ENCODE assay signal across 1 cellular context in the genomic region with DNA sequence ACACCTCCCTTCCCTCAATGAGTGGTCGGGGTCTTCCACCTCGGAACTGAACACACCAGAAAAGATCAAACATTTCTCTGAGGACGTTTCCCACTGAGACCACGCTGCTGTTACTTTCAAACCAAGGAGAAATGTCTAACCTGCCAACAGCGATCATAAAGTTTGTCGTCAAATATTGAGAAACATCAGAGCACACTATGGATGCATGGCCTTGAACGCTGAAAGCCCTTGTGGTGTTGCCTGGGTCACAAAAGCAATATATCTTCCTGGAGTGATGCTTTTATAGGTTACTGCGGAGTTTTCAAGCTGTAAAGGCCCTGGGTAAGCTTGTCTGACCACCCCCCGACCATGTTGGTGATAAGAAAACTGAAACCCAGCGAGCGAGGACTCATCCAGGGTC.
TF ChIP-seq lines count a peak whose summit lies in the region.

No MANE protein-coding gene starts in this region.

TF ChIP-seq in HepG2, 621 proteins besides CTCF, POLR2A, EP300 and RAD21 (continued from another document and continues in another):
- TF ChIP-seq ZNF501 (CRISPR knock-in tag; IDR thresholded peaks at IDR 0.05) = peak; percentile 42; the same call in 1 of the 2 replicates
- TF ChIP-seq ZNF503 (CRISPR knock-in tag; IDR thresholded peaks at IDR 0.05) = 0 out of 2 replicates have a peak, but pooled peaks have one; percentile 32
- 0 out of 4 replicates have a peak, but pooled peaks of 1 of the 2 experiments have one; percentile 19 for TF ChIP-seq ATF4 (CRISPR knock-in tag; IDR thresholded peaks at IDR 0.05)
- no peak for TF ChIP-seq ZNF382 (CRISPR knock-in tag; IDR thresholded peaks at IDR 0.05; ENCODE audit: borderline replicate concordance)
- 0 out of 2 replicates have a peak, but pooled peaks have one; percentile 44 for TF ChIP-seq KMT2A (CRISPR knock-in tag; IDR thresholded peaks at IDR 0.05)
- TF ChIP-seq PITX1 (CRISPR knock-in tag; IDR thresholded peaks at IDR 0.05) = peak; percentile 33; the same call in 1 of the 2 replicates
- TF ChIP-seq, protein P1, sequence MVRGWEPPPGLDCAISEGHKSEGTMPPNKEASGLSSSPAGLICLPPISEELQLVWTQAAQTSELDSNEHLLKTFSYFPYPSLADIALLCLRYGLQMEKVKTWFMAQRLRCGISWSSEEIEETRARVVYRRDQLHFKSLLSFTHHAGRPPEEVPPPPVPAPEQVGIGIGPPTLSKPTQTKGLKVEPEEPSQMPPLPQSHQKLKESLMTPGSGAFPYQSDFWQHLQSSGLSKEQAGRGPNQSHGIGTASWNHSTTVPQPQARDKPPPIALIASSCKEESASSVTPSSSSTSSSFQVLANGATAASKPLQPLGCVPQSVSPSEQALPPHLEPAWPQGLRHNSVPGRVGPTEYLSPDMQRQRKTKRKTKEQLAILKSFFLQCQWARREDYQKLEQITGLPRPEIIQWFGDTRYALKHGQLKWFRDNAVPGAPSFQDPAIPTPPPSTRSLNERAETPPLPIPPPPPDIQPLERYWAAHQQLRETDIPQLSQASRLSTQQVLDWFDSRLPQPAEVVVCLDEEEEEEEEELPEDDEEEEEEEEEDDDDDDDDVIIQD (CRISPR knock-in tag; IDR thresholded peaks at IDR 0.05; ENCODE audit: low read depth) = peak; percentile 67; the same call in 1 of the 2 replicates
- TF ChIP-seq ZNF607 (CRISPR knock-in tag; IDR thresholded peaks at IDR 0.05; ENCODE audit: borderline replicate concordance) = peak; percentile 57; the same call in 1 of the 2 replicates
- TF ChIP-seq ZSCAN12 (CRISPR knock-in tag; IDR thresholded peaks at IDR 0.05) = no peak
- TF ChIP-seq ZNF737 (CRISPR knock-in tag; IDR thresholded peaks at IDR 0.05; ENCODE audit: borderline replicate concordance) = no peak; the same call in 1 of the 2 replicates
- no peak for TF ChIP-seq ZNF33A (CRISPR knock-in tag; IDR thresholded peaks at IDR 0.05; ENCODE audit: borderline replicate concordance)
- 0 out of 2 replicates have a peak, but pooled peaks have one; percentile 4 for TF ChIP-seq JUN (CRISPR knock-in tag; IDR thresholded peaks at IDR 0.05)
- no peak for TF ChIP-seq THAP8 (CRISPR knock-in tag; IDR thresholded peaks at IDR 0.05; ENCODE audit: borderline replicate concordance)
- TF ChIP-seq ETV6 (CRISPR knock-in tag; conservative IDR thresholded peaks at IDR 0.05) = no peak
- peak; percentile 69 for TF ChIP-seq CREM (IDR thresholded peaks at IDR 0.05)
- no peak for TF ChIP-seq CREM (CRISPR knock-in tag; IDR thresholded peaks at IDR 0.05)
- peak; percentile 89 for TF ChIP-seq HDAC2 (CRISPR knock-in tag; IDR thresholded peaks at IDR 0.05)
- TF ChIP-seq UBTF (CRISPR knock-in tag; IDR thresholded peaks at IDR 0.05) = no peak
- TF ChIP-seq, protein P2, sequence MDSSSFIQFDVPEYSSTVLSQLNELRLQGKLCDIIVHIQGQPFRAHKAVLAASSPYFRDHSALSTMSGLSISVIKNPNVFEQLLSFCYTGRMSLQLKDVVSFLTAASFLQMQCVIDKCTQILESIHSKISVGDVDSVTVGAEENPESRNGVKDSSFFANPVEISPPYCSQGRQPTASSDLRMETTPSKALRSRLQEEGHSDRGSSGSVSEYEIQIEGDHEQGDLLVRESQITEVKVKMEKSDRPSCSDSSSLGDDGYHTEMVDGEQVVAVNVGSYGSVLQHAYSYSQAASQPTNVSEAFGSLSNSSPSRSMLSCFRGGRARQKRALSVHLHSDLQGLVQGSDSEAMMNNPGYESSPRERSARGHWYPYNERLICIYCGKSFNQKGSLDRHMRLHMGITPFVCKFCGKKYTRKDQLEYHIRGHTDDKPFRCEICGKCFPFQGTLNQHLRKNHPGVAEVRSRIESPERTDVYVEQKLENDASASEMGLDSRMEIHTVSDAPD (CRISPR knock-in tag; IDR thresholded peaks at IDR 0.05) = peak; percentile 62; the same call in 1 of the 2 replicates
- TF ChIP-seq YEATS4 (CRISPR knock-in tag; IDR thresholded peaks at IDR 0.05; ENCODE audit: borderline replicate concordance) = 0 out of 2 replicates have a peak, but pooled peaks have one; percentile 48
- peak; percentile 68; the same call in 1 of the 2 replicates for TF ChIP-seq PPARG (CRISPR knock-in tag; conservative IDR thresholded peaks at IDR 0.05)
- TF ChIP-seq ZFP37 (CRISPR knock-in tag; IDR thresholded peaks at IDR 0.05; ENCODE audit: borderline replicate concordance) = 0 out of 2 replicates have a peak, but pooled peaks have one; percentile 58
- no peak for TF ChIP-seq TEAD2 (CRISPR knock-in tag; IDR thresholded peaks at IDR 0.05)
- peak; percentile 48; the same call in 1 of the 2 replicates for TF ChIP-seq TCF7 (IDR thresholded peaks at IDR 0.05; ENCODE audit: low read depth)
- 0 out of 2 replicates have a peak, but pooled peaks have one; percentile 6 for TF ChIP-seq HNF4G (IDR thresholded peaks at IDR 0.05; ENCODE audit: borderline replicate concordance, low read depth, low read length)
- 0 out of 2 replicates have a peak, but pooled peaks have one; percentile 24 for TF ChIP-seq HNF4G (CRISPR knock-in tag; IDR thresholded peaks at IDR 0.05; ENCODE audit: borderline replicate concordance, low read depth)
- TF ChIP-seq SAP130 (CRISPR knock-in tag; IDR thresholded peaks at IDR 0.05; ENCODE audit: low read depth) = peak; percentile 77
- TF ChIP-seq, protein P3, sequence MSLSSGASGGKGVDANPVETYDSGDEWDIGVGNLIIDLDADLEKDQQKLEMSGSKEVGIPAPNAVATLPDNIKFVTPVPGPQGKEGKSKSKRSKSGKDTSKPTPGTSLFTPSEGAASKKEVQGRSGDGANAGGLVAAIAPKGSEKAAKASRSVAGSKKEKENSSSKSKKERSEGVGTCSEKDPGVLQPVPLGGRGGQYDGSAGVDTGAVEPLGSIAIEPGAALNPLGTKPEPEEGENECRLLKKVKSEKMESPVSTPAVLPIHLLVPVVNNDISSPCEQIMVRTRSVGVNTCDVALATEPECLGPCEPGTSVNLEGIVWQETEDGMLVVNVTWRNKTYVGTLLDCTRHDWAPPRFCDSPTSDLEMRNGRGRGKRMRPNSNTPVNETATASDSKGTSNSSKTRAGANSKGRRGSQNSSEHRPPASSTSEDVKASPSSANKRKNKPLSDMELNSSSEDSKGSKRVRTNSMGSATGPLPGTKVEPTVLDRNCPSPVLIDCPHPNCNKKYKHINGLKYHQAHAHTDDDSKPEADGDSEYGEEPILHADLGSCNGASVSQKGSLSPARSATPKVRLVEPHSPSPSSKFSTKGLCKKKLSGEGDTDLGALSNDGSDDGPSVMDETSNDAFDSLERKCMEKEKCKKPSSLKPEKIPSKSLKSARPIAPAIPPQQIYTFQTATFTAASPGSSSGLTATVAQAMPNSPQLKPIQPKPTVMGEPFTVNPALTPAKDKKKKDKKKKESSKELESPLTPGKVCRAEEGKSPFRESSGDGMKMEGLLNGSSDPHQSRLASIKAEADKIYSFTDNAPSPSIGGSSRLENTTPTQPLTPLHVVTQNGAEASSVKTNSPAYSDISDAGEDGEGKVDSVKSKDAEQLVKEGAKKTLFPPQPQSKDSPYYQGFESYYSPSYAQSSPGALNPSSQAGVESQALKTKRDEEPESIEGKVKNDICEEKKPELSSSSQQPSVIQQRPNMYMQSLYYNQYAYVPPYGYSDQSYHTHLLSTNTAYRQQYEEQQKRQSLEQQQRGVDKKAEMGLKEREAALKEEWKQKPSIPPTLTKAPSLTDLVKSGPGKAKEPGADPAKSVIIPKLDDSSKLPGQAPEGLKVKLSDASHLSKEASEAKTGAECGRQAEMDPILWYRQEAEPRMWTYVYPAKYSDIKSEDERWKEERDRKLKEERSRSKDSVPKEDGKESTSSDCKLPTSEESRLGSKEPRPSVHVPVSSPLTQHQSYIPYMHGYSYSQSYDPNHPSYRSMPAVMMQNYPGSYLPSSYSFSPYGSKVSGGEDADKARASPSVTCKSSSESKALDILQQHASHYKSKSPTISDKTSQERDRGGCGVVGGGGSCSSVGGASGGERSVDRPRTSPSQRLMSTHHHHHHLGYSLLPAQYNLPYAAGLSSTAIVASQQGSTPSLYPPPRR (CRISPR knock-in tag; IDR thresholded peaks at IDR 0.05; ENCODE audit: borderline replicate concordance) = peak; percentile 41; the same call in 1 of the 2 replicates
- TF ChIP-seq, protein P4, sequence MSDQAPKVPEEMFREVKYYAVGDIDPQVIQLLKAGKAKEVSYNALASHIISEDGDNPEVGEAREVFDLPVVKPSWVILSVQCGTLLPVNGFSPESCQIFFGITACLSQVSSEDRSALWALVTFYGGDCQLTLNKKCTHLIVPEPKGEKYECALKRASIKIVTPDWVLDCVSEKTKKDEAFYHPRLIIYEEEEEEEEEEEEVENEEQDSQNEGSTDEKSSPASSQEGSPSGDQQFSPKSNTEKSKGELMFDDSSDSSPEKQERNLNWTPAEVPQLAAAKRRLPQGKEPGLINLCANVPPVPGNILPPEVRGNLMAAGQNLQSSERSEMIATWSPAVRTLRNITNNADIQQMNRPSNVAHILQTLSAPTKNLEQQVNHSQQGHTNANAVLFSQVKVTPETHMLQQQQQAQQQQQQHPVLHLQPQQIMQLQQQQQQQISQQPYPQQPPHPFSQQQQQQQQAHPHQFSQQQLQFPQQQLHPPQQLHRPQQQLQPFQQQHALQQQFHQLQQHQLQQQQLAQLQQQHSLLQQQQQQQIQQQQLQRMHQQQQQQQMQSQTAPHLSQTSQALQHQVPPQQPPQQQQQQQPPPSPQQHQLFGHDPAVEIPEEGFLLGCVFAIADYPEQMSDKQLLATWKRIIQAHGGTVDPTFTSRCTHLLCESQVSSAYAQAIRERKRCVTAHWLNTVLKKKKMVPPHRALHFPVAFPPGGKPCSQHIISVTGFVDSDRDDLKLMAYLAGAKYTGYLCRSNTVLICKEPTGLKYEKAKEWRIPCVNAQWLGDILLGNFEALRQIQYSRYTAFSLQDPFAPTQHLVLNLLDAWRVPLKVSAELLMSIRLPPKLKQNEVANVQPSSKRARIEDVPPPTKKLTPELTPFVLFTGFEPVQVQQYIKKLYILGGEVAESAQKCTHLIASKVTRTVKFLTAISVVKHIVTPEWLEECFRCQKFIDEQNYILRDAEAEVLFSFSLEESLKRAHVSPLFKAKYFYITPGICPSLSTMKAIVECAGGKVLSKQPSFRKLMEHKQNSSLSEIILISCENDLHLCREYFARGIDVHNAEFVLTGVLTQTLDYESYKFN (CRISPR knock-in tag; conservative IDR thresholded peaks at IDR 0.05) = peak; percentile 77
- TF ChIP-seq FOXJ3 (CRISPR knock-in tag; IDR thresholded peaks at IDR 0.05; ENCODE audit: borderline replicate concordance) = peak; percentile 63
- TF ChIP-seq ASH2L (IDR thresholded peaks at IDR 0.05; ENCODE audit: insufficient read length, low read depth, low read length) = peak; percentile 64
- 0 out of 2 replicates have a peak, but pooled peaks have one; percentile 44 for TF ChIP-seq ATF3 (CRISPR knock-in tag; IDR thresholded peaks at IDR 0.05)
- no peak for TF ChIP-seq FOXP1 (IDR thresholded peaks at IDR 0.05)
- peak; percentile 62; the same call in 1 of the 2 replicates for TF ChIP-seq FOXP1 (CRISPR knock-in tag; IDR thresholded peaks at IDR 0.05)
- 0 out of 2 replicates have a peak, but pooled peaks have one; percentile 27 for TF ChIP-seq ZKSCAN8 (CRISPR knock-in tag; IDR thresholded peaks at IDR 0.05; ENCODE audit: borderline replicate concordance)
- peak; percentile 67; the same call in 1 of the 2 replicates for TF ChIP-seq DMAP1 (CRISPR knock-in tag; IDR thresholded peaks at IDR 0.05)
- TF ChIP-seq SAFB2 (CRISPR knock-in tag; IDR thresholded peaks at IDR 0.05; ENCODE audit: borderline replicate concordance, low read depth) = 0 out of 2 replicates have a peak, but pooled peaks have one; percentile 25
- TF ChIP-seq, protein P5, sequence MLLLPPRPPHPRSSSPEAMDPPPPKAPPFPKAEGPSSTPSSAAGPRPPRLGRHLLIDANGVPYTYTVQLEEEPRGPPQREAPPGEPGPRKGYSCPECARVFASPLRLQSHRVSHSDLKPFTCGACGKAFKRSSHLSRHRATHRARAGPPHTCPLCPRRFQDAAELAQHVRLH (CRISPR knock-in tag; IDR thresholded peaks at IDR 0.05; ENCODE audit: borderline replicate concordance, low read depth) = peak; percentile 63; the same call in 1 of the 2 replicates
